17 cellular contexts compared by ENCODE assay signal in the genomic region with DNA sequence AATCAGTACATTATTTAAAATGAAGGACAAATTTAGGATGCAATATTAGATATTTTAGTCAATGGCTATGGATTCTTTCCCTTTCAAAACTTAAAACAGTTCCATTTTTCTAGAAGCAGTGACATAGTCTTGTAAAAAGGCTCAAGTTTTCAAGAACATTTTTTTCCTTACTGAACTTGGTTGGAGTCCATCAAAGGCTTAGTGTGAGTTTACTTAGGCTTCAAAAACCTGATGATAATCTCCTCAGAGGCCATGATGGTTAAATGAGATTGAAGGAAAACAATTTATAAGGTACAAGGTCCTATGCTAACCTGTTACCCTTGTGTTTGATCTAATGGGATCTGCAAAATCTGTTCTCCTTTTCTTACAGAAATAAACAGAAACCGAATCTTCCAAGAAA.
A peak's percentile ranks its signal among the peaks of the same experiment; 100 is the strongest.
DNase-seq lines count a peak whose midpoint lies in the region; TF ChIP-seq lines count a peak whose summit lies in the region.
"Had no signal": no experiment of that assay in that cellular context is flagged by ENCODE, and none has a peak within 500 bp of the region (broad histone marks: within the 10 kb centered on the region; RNA-seq: fewer than 3 reads in every experiment).

No MANE protein-coding gene starts in this region.

- CTCF ChIA-PET in HEK293 (lab: Yijun Ruan, JAX) = no interaction called here

- H3K4me3 ChIP-seq in HEK293 (ENCODE audit: low read depth, low read length) (no peak overlapping the region), adipocyte (ENCODE audit: low read length) (no peak overlapping the region)
- H3K4me3 ChIP-seq: BLaER1 treated with 17β-estradiol and CSF1 and Interleukin-3, amounts not matched to agents 10 nM and 100 nM; HAP-1; K562 had no signal

- H3K27me3 Mint-ChIP-seq in nephron progenitor cell (ENCODE audit: low read depth, poor library complexity) = no peaks in the 10 kb centered on the region
- H3K27me3 Mint-ChIP-seq: B cell had no signal

- H3K9me3 ChIP-seq in HEK293 (ENCODE audit: control insufficient read depth, insufficient read depth, low read depth, low read length) (no peaks in the 10 kb centered on the region), adipocyte (ENCODE audit: control insufficient read depth, low read length) (no peaks in the 10 kb centered on the region)
- H3K9me3 ChIP-seq: BLaER1 treated with 17β-estradiol and CSF1 and Interleukin-3, amounts not matched to agents 10 nM and 100 nM; HAP-1 had no signal

- TF ChIP-seq CTCF in HEK293 (tag by site-specific recombination; IDR thresholded peaks at IDR 0.05) (no peak), nephron progenitor cell (IDR thresholded peaks at IDR 0.05) (no peak)

- H3K4me3 Mint-ChIP-seq in nephron progenitor cell = no peak overlapping the region
- H3K4me3 Mint-ChIP-seq: B cell; CD8-positive, alpha-beta T cell had no signal

- peak; percentile 17 for DNase-seq in LoVo (ENCODE audit: low spot score)
- peak; percentile 8 for DNase-seq in adipocyte (ENCODE audit: low read depth)
- peak; percentile 30 for DNase-seq in iris pigment epithelial cell (ENCODE audit: low read depth)
- DNase-seq in globus pallidus (ENCODE audit: low spot score) = no peak
- no peak for DNase-seq in COR-L47 (lab: John Stamatoyannopoulos, UW)
- no peak for DNase-seq in NCI-H187 (lab: John Stamatoyannopoulos, UW)
- DNase-seq in nephron progenitor cell = no peak
- DNase-seq: CD8-positive, alpha-beta T cell; DMS 273 treated with DMSO at 0.1 percent for 48 hours; DMS79; GDM1; IMR-90 had no signal

- H3K4me1 Mint-ChIP-seq in nephron progenitor cell = no peaks in the 10 kb centered on the region
- H3K4me1 Mint-ChIP-seq: B cell had no signal

- H3K27me3 ChIP-seq in adipocyte (replicated peaks; ENCODE audit: control insufficient read depth, insufficient read depth, low read length) = no peaks in the 10 kb centered on the region
- H3K27me3 ChIP-seq: BLaER1 treated with 17β-estradiol and CSF1 and Interleukin-3, amounts not matched to agents 10 nM and 100 nM had no signal

- no peaks in the 10 kb centered on the region for H3K9me3 Mint-ChIP-seq in nephron progenitor cell
- H3K9me3 Mint-ChIP-seq: CD8-positive, alpha-beta T cell had no signal

- POLR2A ChIA-PET in HEK293 (lab: Yijun Ruan, JAX) = no interaction called here

- H3K36me3 ChIP-seq in HEK293 (ENCODE audit: control insufficient read depth in 2 of 2, insufficient read depth in 1 of 2, low read length in 2 of 2) (no peaks in the 10 kb centered on the region), adipocyte (ENCODE audit: control insufficient read depth, insufficient read depth, low read length, severe bottlenecking) (peaks cover 37% of the 10 kb centered on the region)

- H3K27ac Mint-ChIP-seq in nephron progenitor cell = no peak overlapping the region
- H3K27ac Mint-ChIP-seq: B cell; CD8-positive, alpha-beta T cell had no signal

- no peak overlapping the region for H3K9ac ChIP-seq in adipocyte (ENCODE audit: low read length)
- H3K9ac ChIP-seq: BLaER1 treated with 17β-estradiol and CSF1 and Interleukin-3, amounts not matched to agents 10 nM and 100 nM had no signal

- peaks cover 38% of the 10 kb centered on the region for H3K36me3 Mint-ChIP-seq in nephron progenitor cell (ENCODE audit: low read depth)

- H3K4me1 ChIP-seq in HEK293 (ENCODE audit: control insufficient read depth, insufficient read depth, low read length) (no peaks in the 10 kb centered on the region), adipocyte (ENCODE audit: control insufficient read depth, insufficient read depth, low read length) (no peaks in the 10 kb centered on the region)
- H3K4me1 ChIP-seq: BLaER1 treated with 17β-estradiol and CSF1 and Interleukin-3, amounts not matched to agents 10 nM and 100 nM; HAP-1 had no signal

- H3K27ac ChIP-seq in HEK293 (ENCODE audit: extremely low read depth, low read depth, low read length) = no peak overlapping the region
- H3K27ac ChIP-seq: BLaER1 treated with 17β-estradiol and CSF1 and Interleukin-3, amounts not matched to agents 10 nM and 100 nM had no signal

TF ChIP-seq in HEK293, 187 proteins besides CTCF, POLR2A, EP300 and RAD21:
- TF ChIP-seq, protein P1, sequence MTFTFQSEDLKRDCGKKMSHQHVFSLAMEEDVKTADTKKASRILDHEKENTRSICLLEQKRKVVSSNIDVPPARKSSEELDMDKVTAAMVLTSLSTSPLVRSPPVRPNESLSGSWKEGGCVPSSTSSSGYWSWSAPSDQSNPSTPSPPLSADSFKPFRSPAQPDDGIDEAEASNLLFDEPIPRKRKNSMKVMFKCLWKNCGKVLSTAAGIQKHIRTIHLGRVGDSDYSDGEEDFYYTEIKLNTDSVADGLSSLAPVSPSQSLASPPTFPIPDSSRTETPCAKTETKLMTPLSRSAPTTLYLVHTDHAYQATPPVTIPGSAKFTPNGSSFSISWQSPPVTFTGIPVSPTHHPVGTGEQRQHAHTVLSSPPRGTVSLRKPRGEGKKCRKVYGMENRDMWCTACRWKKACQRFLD (tag by site-specific recombination; IDR thresholded peaks at IDR 0.05) = no peak
- TF ChIP-seq ZNF341 (tag by site-specific recombination; IDR thresholded peaks at IDR 0.05; ENCODE audit: low read depth) = no peak
- TF ChIP-seq ZNF391 (tag by site-specific recombination; IDR thresholded peaks at IDR 0.05; ENCODE audit: borderline replicate concordance, low read depth) = no peak
- TF ChIP-seq, protein P2, sequence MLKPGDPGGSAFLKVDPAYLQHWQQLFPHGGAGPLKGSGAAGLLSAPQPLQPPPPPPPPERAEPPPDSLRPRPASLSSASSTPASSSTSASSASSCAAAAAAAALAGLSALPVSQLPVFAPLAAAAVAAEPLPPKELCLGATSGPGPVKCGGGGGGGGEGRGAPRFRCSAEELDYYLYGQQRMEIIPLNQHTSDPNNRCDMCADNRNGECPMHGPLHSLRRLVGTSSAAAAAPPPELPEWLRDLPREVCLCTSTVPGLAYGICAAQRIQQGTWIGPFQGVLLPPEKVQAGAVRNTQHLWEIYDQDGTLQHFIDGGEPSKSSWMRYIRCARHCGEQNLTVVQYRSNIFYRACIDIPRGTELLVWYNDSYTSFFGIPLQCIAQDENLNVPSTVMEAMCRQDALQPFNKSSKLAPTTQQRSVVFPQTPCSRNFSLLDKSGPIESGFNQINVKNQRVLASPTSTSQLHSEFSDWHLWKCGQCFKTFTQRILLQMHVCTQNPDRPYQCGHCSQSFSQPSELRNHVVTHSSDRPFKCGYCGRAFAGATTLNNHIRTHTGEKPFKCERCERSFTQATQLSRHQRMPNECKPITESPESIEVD (tag by site-specific recombination; IDR thresholded peaks at IDR 0.05) = 0 out of 2 replicates have a peak, but pooled peaks have one; percentile 9
TF ChIP-seq in HEK293: peak in this region for 1.

Comparison
In these comparisons a context has a peak if more than half of its experiments do, and no peak if none do; other contexts are left out.
1. DNase-seq: peak in LoVo (single experiment), adipocyte (single experiment) and iris pigment epithelial cell (single experiment); none in globus pallidus (single experiment), COR-L47 (single experiment), NCI-H187 (0 of 2) and nephron progenitor cell (single experiment).